1 cellular context compared by ENCODE assay signal in genomic region chr15:69394556-69395282, GRCh38.
TF ChIP-seq lines count a peak whose summit lies in the region.

No MANE protein-coding gene starts in this region.

TF ChIP-seq in HepG2, 621 proteins besides CTCF, POLR2A, EP300 and RAD21 (continued from another document and continues in another):
- TF ChIP-seq, protein P1, sequence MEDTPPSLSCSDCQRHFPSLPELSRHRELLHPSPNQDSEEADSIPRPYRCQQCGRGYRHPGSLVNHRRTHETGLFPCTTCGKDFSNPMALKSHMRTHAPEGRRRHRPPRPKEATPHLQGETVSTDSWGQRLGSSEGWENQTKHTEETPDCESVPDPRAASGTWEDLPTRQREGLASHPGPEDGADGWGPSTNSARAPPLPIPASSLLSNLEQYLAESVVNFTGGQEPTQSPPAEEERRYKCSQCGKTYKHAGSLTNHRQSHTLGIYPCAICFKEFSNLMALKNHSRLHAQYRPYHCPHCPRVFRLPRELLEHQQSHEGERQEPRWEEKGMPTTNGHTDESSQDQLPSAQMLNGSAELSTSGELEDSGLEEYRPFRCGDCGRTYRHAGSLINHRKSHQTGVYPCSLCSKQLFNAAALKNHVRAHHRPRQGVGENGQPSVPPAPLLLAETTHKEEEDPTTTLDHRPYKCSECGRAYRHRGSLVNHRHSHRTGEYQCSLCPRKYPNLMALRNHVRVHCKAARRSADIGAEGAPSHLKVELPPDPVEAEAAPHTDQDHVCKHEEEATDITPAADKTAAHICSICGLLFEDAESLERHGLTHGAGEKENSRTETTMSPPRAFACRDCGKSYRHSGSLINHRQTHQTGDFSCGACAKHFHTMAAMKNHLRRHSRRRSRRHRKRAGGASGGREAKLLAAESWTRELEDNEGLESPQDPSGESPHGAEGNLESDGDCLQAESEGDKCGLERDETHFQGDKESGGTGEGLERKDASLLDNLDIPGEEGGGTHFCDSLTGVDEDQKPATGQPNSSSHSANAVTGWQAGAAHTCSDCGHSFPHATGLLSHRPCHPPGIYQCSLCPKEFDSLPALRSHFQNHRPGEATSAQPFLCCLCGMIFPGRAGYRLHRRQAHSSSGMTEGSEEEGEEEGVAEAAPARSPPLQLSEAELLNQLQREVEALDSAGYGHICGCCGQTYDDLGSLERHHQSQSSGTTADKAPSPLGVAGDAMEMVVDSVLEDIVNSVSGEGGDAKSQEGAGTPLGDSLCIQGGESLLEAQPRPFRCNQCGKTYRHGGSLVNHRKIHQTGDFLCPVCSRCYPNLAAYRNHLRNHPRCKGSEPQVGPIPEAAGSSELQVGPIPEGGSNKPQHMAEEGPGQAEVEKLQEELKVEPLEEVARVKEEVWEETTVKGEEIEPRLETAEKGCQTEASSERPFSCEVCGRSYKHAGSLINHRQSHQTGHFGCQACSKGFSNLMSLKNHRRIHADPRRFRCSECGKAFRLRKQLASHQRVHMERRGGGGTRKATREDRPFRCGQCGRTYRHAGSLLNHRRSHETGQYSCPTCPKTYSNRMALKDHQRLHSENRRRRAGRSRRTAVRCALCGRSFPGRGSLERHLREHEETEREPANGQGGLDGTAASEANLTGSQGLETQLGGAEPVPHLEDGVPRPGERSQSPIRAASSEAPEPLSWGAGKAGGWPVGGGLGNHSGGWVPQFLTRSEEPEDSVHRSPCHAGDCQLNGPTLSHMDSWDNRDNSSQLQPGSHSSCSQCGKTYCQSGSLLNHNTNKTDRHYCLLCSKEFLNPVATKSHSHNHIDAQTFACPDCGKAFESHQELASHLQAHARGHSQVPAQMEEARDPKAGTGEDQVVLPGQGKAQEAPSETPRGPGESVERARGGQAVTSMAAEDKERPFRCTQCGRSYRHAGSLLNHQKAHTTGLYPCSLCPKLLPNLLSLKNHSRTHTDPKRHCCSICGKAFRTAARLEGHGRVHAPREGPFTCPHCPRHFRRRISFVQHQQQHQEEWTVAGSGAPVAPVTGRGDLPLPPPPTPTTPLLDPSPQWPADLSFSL (CRISPR knock-in tag; IDR thresholded peaks at IDR 0.05) = no peak
- TF ChIP-seq ZNF20 (CRISPR knock-in tag; IDR thresholded peaks at IDR 0.05) (no peak), LBX2 (CRISPR knock-in tag; IDR thresholded peaks at IDR 0.05; ENCODE audit: borderline replicate concordance) (no peak), GABPB1 (CRISPR knock-in tag; IDR thresholded peaks at IDR 0.05) (peak; percentile 41; the same call in 1 of the 2 replicates), TEF (CRISPR knock-in tag; IDR thresholded peaks at IDR 0.05) (no peak), NR2C2 (CRISPR knock-in tag; IDR thresholded peaks at IDR 0.05; ENCODE audit: borderline replicate concordance) (no peak), YY1 (IDR thresholded peaks at IDR 0.05; ENCODE audit: insufficient read depth, insufficient replicate concordance, low read depth, low read length) (no peak), MLLT10 (CRISPR knock-in tag; IDR thresholded peaks at IDR 0.05) (no peak), ZNF720 (CRISPR knock-in tag; IDR thresholded peaks at IDR 0.05) (no peak), ZNF549 (CRISPR knock-in tag; IDR thresholded peaks at IDR 0.05) (no peak), GRHL1 (CRISPR knock-in tag; conservative IDR thresholded peaks at IDR 0.05) (no peak), ZNF12 (CRISPR knock-in tag; IDR thresholded peaks at IDR 0.05) (no peak), CENPX (CRISPR knock-in tag; IDR thresholded peaks at IDR 0.05) (no peak), EHMT2 (IDR thresholded peaks at IDR 0.05; ENCODE audit: borderline replicate concordance, low read depth, low read length) (no peak), ZGPAT (CRISPR knock-in tag; IDR thresholded peaks at IDR 0.05) (peak; percentile 39; the same call in 1 of the 2 replicates), PAX8 (CRISPR knock-in tag; IDR thresholded peaks at IDR 0.05; ENCODE audit: borderline replicate concordance) (0 out of 2 replicates have a peak, but pooled peaks have one; percentile 46), AGO2 (optimal IDR thresholded peaks at IDR 0.05; ENCODE audit: low read depth, low read length) (no peak), TFE3 (CRISPR knock-in tag; IDR thresholded peaks at IDR 0.05) (peak; percentile 24; the same call in 1 of the 2 replicates), ZSCAN25 (CRISPR knock-in tag; IDR thresholded peaks at IDR 0.05) (no peak), THAP11 (CRISPR knock-in tag; IDR thresholded peaks at IDR 0.05) (no peak), FOSL1 (CRISPR knock-in tag; IDR thresholded peaks at IDR 0.05; ENCODE audit: borderline replicate concordance) (no peak), PRMT3 (CRISPR knock-in tag; IDR thresholded peaks at IDR 0.05; ENCODE audit: borderline replicate concordance, low read depth) (no peak), MIER3 (CRISPR knock-in tag; IDR thresholded peaks at IDR 0.05; ENCODE audit: borderline replicate concordance) (no peak), BCL6 (CRISPR knock-in tag; IDR thresholded peaks at IDR 0.05) (0 out of 2 replicates have a peak, but pooled peaks have one; percentile 7), PHF20 (CRISPR knock-in tag; IDR thresholded peaks at IDR 0.05) (no peak), AFF4 (CRISPR knock-in tag; IDR thresholded peaks at IDR 0.05) (no peak), THYN1 (CRISPR knock-in tag; IDR thresholded peaks at IDR 0.05; ENCODE audit: borderline replicate concordance, low read depth) (no peak), RFX5 (IDR thresholded peaks at IDR 0.05; ENCODE audit: low read depth, low read length) (no peak), ZNF124 (CRISPR knock-in tag; IDR thresholded peaks at IDR 0.05) (0 out of 2 replicates have a peak, but pooled peaks have one; percentile 25), AHR (CRISPR knock-in tag; IDR thresholded peaks at IDR 0.05) (no peak), ZNF441 (CRISPR knock-in tag; IDR thresholded peaks at IDR 0.05; ENCODE audit: borderline replicate concordance) (no peak), ZNF605 (CRISPR knock-in tag; IDR thresholded peaks at IDR 0.05) (no peak), XRCC5 (optimal IDR thresholded peaks at IDR 0.05; ENCODE audit: low read length) (peak; percentile 26)
- TF ChIP-seq, protein P2, sequence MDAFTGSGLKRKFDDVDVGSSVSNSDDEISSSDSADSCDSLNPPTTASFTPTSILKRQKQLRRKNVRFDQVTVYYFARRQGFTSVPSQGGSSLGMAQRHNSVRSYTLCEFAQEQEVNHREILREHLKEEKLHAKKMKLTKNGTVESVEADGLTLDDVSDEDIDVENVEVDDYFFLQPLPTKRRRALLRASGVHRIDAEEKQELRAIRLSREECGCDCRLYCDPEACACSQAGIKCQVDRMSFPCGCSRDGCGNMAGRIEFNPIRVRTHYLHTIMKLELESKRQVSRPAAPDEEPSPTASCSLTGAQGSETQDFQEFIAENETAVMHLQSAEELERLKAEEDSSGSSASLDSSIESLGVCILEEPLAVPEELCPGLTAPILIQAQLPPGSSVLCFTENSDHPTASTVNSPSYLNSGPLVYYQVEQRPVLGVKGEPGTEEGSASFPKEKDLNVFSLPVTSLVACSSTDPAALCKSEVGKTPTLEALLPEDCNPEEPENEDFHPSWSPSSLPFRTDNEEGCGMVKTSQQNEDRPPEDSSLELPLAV (CRISPR knock-in tag; conservative IDR thresholded peaks at IDR 0.05; ENCODE audit: low read depth) = no peak
- TF ChIP-seq, protein P3, sequence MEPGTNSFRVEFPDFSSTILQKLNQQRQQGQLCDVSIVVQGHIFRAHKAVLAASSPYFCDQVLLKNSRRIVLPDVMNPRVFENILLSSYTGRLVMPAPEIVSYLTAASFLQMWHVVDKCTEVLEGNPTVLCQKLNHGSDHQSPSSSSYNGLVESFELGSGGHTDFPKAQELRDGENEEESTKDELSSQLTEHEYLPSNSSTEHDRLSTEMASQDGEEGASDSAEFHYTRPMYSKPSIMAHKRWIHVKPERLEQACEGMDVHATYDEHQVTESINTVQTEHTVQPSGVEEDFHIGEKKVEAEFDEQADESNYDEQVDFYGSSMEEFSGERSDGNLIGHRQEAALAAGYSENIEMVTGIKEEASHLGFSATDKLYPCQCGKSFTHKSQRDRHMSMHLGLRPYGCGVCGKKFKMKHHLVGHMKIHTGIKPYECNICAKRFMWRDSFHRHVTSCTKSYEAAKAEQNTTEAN (CRISPR knock-in tag; conservative IDR thresholded peaks at IDR 0.05) = no peak
